Comparison of ENCODE assay signal across 23 cellular contexts in the genomic region with DNA sequence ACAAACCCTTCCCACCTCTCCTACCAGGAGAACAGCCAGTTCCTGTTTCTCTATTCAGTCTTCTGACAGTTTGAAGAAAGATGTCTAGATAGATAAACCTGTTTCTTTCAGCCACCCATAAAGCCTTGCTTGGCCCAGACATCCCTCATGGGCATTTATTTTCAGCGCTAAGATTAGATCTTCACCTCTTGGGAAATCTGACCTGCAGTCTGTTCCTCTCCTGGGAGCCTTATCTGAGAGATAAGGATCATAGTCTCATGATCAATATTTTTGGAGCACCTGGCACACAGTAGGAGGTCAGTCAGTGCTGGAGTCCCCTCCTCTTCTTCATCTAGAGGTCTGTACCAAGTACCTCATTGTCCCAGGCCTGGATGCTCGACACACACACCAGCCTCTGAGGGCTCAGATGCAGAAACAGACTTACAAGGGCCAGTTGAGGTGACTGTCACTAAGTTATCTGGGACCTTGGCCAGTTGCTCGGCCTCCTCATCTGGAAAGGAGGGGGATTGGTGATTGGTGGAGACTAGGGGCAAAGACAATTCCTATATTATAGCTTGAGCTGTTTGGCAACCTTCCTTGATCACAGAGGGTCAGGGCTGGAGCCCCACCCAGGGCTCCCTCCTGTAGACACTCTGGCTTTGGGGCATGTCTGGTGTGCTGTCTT. TPM values are rescaled to one million over a fixed set of nuclear protein-coding genes. Genes with fewer than 3 reads are reported as not detected.
DNase-seq lines count a peak whose midpoint lies in the region; ATAC-seq, FAIRE-seq and TF ChIP-seq lines count a peak whose summit lies in the region.
"Had no signal": no experiment of that assay in that cellular context is flagged by ENCODE, and none has a peak within 500 bp of the region (broad histone marks: within the 10 kb centered on the region; RNA-seq: fewer than 3 reads in every experiment).

No MANE protein-coding gene starts in this region.

- TF ChIP-seq EP300 in GM12878 (IDR thresholded peaks at IDR 0.05; ENCODE audit: borderline replicate concordance in 1 of 2, control insufficient read depth in 1 of 2, low read depth in 2 of 2, low read length in 2 of 2): no peak

- 35% methylated on average over 3 of the region's 3 CpGs for WGBS in GM12878 (ENCODE audit: insufficient coverage, insufficient replicate concordance, low lambda C conversion rate, missing lambda C conversion rate)
- 100% methylated on average over 1 to 2 of the region's 3 CpGs for WGBS in mesodermal cell (ENCODE audit: insufficient coverage in 2 of 2), 2 experiments

- H3K4me3 ChIP-seq in GM12878 (no peak overlapping the region), mesodermal cell (ENCODE audit: extremely low read depth, insufficient read depth, low read length, poor library complexity, severe bottlenecking) (no peak overlapping the region)
- H3K4me3 ChIP-seq: tibial nerve had no signal

- H3K27ac ChIP-seq in GM12878 (ENCODE audit: control insufficient read depth, insufficient read depth): no peak overlapping the region
- H3K27ac ChIP-seq in mesodermal cell (ENCODE audit: low read depth, low read length, severe bottlenecking): peak overlapping the region; percentile 90
- H3K27ac ChIP-seq: tibial nerve had no signal

- no peaks in the 10 kb centered on the region for H3K36me3 Mint-ChIP-seq in natural killer cell treated with Interleukin-12 subunit alpha and Interleukin-12 subunit beta and Interleukin-15 and Interleukin-18, amount 100 ng/mL, for 72 hours
- no peaks in the 10 kb centered on the region for H3K36me3 Mint-ChIP-seq in natural killer cell
- H3K36me3 Mint-ChIP-seq: CD4-positive, alpha-beta memory T cell; immature natural killer cell; memory B cell; stimulated activated memory B cell treated with anti-CD40 and anti-IgM and Interleukin-4, amounts not matched to agents 10 μg/mL and 1 μg/mL and 100 μg/mL, for 72 hours had no signal

- H3K4me1 ChIP-seq in GM12878 (ENCODE audit: control insufficient read depth, insufficient read depth, low read length): peaks cover 35% of the 10 kb centered on the region
- H3K4me1 ChIP-seq in mesodermal cell (ENCODE audit: control insufficient read depth, insufficient read depth, low read length, poor library complexity, severe bottlenecking): peaks cover 35% of the 10 kb centered on the region

- H4K20me1 ChIP-seq in GM12878 (ENCODE audit: control insufficient read depth, insufficient read depth): no peaks in the 10 kb centered on the region

- no peak for DNase-seq in natural killer cell treated with Interleukin-12 subunit alpha and Interleukin-12 subunit beta and Interleukin-15 and Interleukin-18, amount 100 ng/mL, for 72 hours (ENCODE audit: low spot score)
- DNase-seq in natural killer cell (no peak), GM12878 (ENCODE audit: low read depth, low spot score) (no peak), NCI-H2081 treated with DMSO at 0.1 percent for 48 hours (lab: John Stamatoyannopoulos, UW) (no peak), HCEC 1CT (no peak), AG08395 (ENCODE audit: low spot score) (no peak)
- DNase-seq in activated CD4-positive, CD25-positive, alpha-beta regulatory T cell treated with anti-CD3 and anti-CD28 coated beads, Interleukin-2, amount 50 U/mL, for 72 hours: no peak
- DNase-seq: activated gamma-delta T cell; amniotic stem cell; caudate nucleus; CD4-positive, alpha-beta memory T cell; DMS79; GOT3; immature natural killer cell; NCI-H2029 treated with DMSO at 0.1 percent for 48 hours; NCI-H510A had no signal

- no peak overlapping the region for H2AFZ ChIP-seq in GM12878 (ENCODE audit: control insufficient read depth, low read depth, low read length)

- no peak for TF ChIP-seq POLR2A in GM12878 (IDR thresholded peaks at IDR 0.05; ENCODE audit: low read depth, low read length)

- no peak for FAIRE-seq in GM12878 (lab: Jason Lieb, UNC)

- SMC1A ChIA-PET in GM12878 (lab: Charles Lee; ENCODE audit: uncharacterized antibody, unreplicated experiment): no interaction called here

- no peaks in the 10 kb centered on the region for H3K79me2 ChIP-seq in GM12878 (ENCODE audit: control insufficient read depth, insufficient read depth, low read length)

- no TSS peak for BruUV-seq in GM12878 (replicated peaks; lab: Mats Ljungman, UMichigan)

- ATAC-seq in natural killer cell treated with Interleukin-12 subunit alpha and Interleukin-12 subunit beta and Interleukin-15 and Interleukin-18, amount 100 ng/mL, for 72 hours: no peak
- ATAC-seq in natural killer cell: no peak
- no peak for ATAC-seq in GM12878

- no peak overlapping the region for H3K4me2 ChIP-seq in GM12878 (ENCODE audit: control insufficient read depth, insufficient read depth)

- H3K4me1 Mint-ChIP-seq in natural killer cell treated with Interleukin-12 subunit alpha and Interleukin-12 subunit beta and Interleukin-15 and Interleukin-18, amount 100 ng/mL, for 72 hours (ENCODE audit: low read depth in 2 of 2): peaks cover 21 to 30% of the 10 kb centered on the region in 2 donors
- H3K4me1 Mint-ChIP-seq in natural killer cell: peaks cover 0 to 10% of the 10 kb centered on the region in 2 donors

- POLR2A ChIA-PET in GM12878 (lab: Charles Lee): interaction anchor here (0.6 kb wide), 1 partner anchor 443 kb away, joined by 3 read pairs; no protein-coding TSS in a partner anchor

- RAD21 ChIA-PET in GM12878 (lab: Charles Lee; ENCODE audit: unreplicated experiment): interaction anchor here (2.1 kb wide), 1 partner anchor 100 kb away, joined by 7 read pairs; no protein-coding TSS in a partner anchor

- no peak overlapping the region for H3K9ac ChIP-seq in GM12878 (ENCODE audit: control insufficient read depth, insufficient read depth, low read length)

- no peaks in the 10 kb centered on the region for H3K9me3 Mint-ChIP-seq in natural killer cell treated with Interleukin-12 subunit alpha and Interleukin-12 subunit beta and Interleukin-15 and Interleukin-18, amount 100 ng/mL, for 72 hours
- no peaks in the 10 kb centered on the region for H3K9me3 Mint-ChIP-seq in natural killer cell
- H3K9me3 Mint-ChIP-seq: CD4-positive, alpha-beta memory T cell; immature natural killer cell; memory B cell; nephron; stimulated activated memory B cell treated with anti-CD40 and anti-IgM and Interleukin-4, amounts not matched to agents 10 μg/mL and 1 μg/mL and 100 μg/mL, for 72 hours had no signal

- H3K9me3 ChIP-seq in GM12878 (replicated peaks; ENCODE audit: control insufficient read depth, insufficient read depth, low read length) (no peaks in the 10 kb centered on the region), mesodermal cell (ENCODE audit: control insufficient read depth, low read length) (no peaks in the 10 kb centered on the region)
- H3K9me3 ChIP-seq: tibial nerve had no signal

- H3K4me3 Mint-ChIP-seq in natural killer cell treated with Interleukin-12 subunit alpha and Interleukin-12 subunit beta and Interleukin-15 and Interleukin-18, amount 100 ng/mL, for 72 hours: peak overlapping the region; percentile 68
- H3K4me3 Mint-ChIP-seq in natural killer cell: no peak overlapping the region
- H3K4me3 Mint-ChIP-seq: CD4-positive, alpha-beta memory T cell; immature natural killer cell; memory B cell; nephron; stimulated activated memory B cell treated with anti-CD40 and anti-IgM and Interleukin-4, amounts not matched to agents 10 μg/mL and 1 μg/mL and 100 μg/mL, for 72 hours had no signal

- H3K27ac Mint-ChIP-seq in natural killer cell treated with Interleukin-12 subunit alpha and Interleukin-12 subunit beta and Interleukin-15 and Interleukin-18, amount 100 ng/mL, for 72 hours: peak overlapping the region; percentile 60 to 80
- H3K27ac Mint-ChIP-seq in natural killer cell: no peak overlapping the region
- H3K27ac Mint-ChIP-seq: memory B cell had no signal

- in situ Hi-C loops in GM12878 (cut with MboI): no loop called here

- no peak for TF ChIP-seq RAD21 in GM12878 (IDR thresholded peaks at IDR 0.05; ENCODE audit: insufficient read depth, low read depth, low read length)

- no peaks in the 10 kb centered on the region for H3K27me3 ChIP-seq in GM12878 (replicated peaks in 1 of 2; ENCODE audit: control insufficient read depth in 2 of 2, insufficient read depth in 2 of 2, low read length in 1 of 2)
- H3K27me3 ChIP-seq: tibial nerve had no signal

- H3K27me3 Mint-ChIP-seq in natural killer cell treated with Interleukin-12 subunit alpha and Interleukin-12 subunit beta and Interleukin-15 and Interleukin-18, amount 100 ng/mL, for 72 hours: no peaks in the 10 kb centered on the region
- peaks cover 0 to 5% of the 10 kb centered on the region in 2 donors for H3K27me3 Mint-ChIP-seq in natural killer cell (ENCODE audit: low read depth in 2 of 2)
- H3K27me3 Mint-ChIP-seq: CD4-positive, alpha-beta memory T cell; memory B cell had no signal

- CTCF ChIA-PET in GM12878 (lab: Yijun Ruan, JAX): interaction anchor here (1.3 to 2.8 kb wide), 3 partner anchors 52 to 56 kb away, joined by 6 to 19 read pairs (median 14); no protein-coding TSS in a partner anchor

- H3K36me3 ChIP-seq in GM12878 (ENCODE audit: control insufficient read depth in 2 of 2, insufficient read depth in 2 of 2, low read length in 1 of 2) (no peaks in the 10 kb centered on the region), mesodermal cell (ENCODE audit: control insufficient read depth, insufficient read depth, low read length) (no peaks in the 10 kb centered on the region)
- H3K36me3 ChIP-seq: tibial nerve had no signal

- TF ChIP-seq CTCF in natural killer cell (IDR thresholded peaks at IDR 0.05): no peak
- TF ChIP-seq CTCF in GM12878 (IDR thresholded peaks at IDR 0.05 in 2 of 3, conservative IDR thresholded peaks at IDR 0.05 in 1 of 3; ENCODE audit: control insufficient read depth in 2 of 3, extremely low read depth in 1 of 3, insufficient read depth in 1 of 3, low read depth in 3 of 3, low read length in 3 of 3): no peak

- intact Hi-C loops in natural killer cell (cut with micrococcal nuclease) (loop anchor here (1.0 kb wide), 1 partner anchor 55 kb away; no protein-coding TSS in a partner anchor), GM12878 (cut with micrococcal nuclease; ENCODE audit: unreplicated experiment) (loop anchor here (1.0 kb wide), 1 partner anchor 55 kb away; no protein-coding TSS in a partner anchor)

RNA-seq across cellular contexts. Expression of a gene that starts 18.2 kb away (rescaled TPM):
- not detected for total RNA-seq in natural killer cell treated with Interleukin-12 subunit alpha and Interleukin-12 subunit beta and Interleukin-15 and Interleukin-18, amount 100 ng/mL, for 72 hours
- total RNA-seq in natural killer cell (under 1 TPM in 1 of 3 donors, not detected in 2; 0.57 TPM), GM12878 (2014; rRNA removed) (not detected in 2 replicates), GM12878 (2014; rRNA removed; fragmentation: Illumina TruSeq; extraction: Trizol) (not detected in 2 replicates), GM12878 (2021) (0.29 TPM in 1 of 2 replicates, not detected in the other)
- total RNA-seq in GM12878 (2013; cell fraction: nucleolus; rRNA removed): 1.2 and 1.4 TPM in 2 replicates
- polyA plus RNA-seq in GM12878 (2011; ENCODE audit: low read depth): not detected
- polyA plus RNA-seq in GM12878 (2011; rRNA removed) (not detected in 2 replicates), GM12878 (2014; fragmentation: Illumina TruSeq; extraction: Trizol) (not detected in 2 replicates), GM12878 (2014; fragmentation: Nextera tagmentation; extraction: Ambion mirVana) (not detected), GM12878 (2014; rRNA removed) (not detected in 2 replicates), GM12878 (2016; fragmentation: Nextera tagmentation; extraction: Ambion mirVana) (not detected)
- not detected in 2 replicates for polyA plus RNA-seq in GM12878 (2011; cell fraction: cytosol; rRNA removed)
- not detected in 2 replicates for polyA plus RNA-seq in GM12878 (2011; cell fraction: nucleus; rRNA removed)
- 0.15 TPM in 1 of 2 replicates, not detected in the other for polyA plus RNA-seq in GM12878 (2012)
- polyA minus RNA-seq in GM12878 (2011; rRNA and poly(A)+ RNA removed): not detected in 2 replicates
- polyA minus RNA-seq in GM12878 (2011; cell fraction: cytosol; rRNA and poly(A)+ RNA removed): not detected in 2 replicates
- polyA minus RNA-seq in GM12878 (2011; cell fraction: nucleus; rRNA and poly(A)+ RNA removed): not detected in 2 replicates
- 40.5 TPM for polyA plus RNA-seq in mesodermal cell (2013, experiment 1 of 2)
- polyA plus RNA-seq in mesodermal cell (2013, experiment 2 of 2): 31.3 TPM
- total RNA-seq: MCF 10A; T-helper 1 cell treated with Interleukin-12 subunit alpha and Interleukin-12 subunit beta and Interleukin-4 antibody, amounts not matched to agents 30 ng/mL and 1 ng/mL, for 36 hours had no signal
- polyA plus RNA-seq: CD4-positive, alpha-beta memory T cell had no signal

RNA-seq across cellular contexts. Expression of a gene that starts 26.0 kb away (rescaled TPM):
- total RNA-seq in natural killer cell treated with Interleukin-12 subunit alpha and Interleukin-12 subunit beta and Interleukin-15 and Interleukin-18, amount 100 ng/mL, for 72 hours: 10 to 100 TPM; 16.6 to 17.5 TPM
- total RNA-seq in natural killer cell: 1 to 10 TPM; 5.9 to 9.6 (median 6.6) TPM
- 0.40 and 0.76 TPM in 2 replicates for total RNA-seq in GM12878 (2013; cell fraction: nucleolus; rRNA removed)
- 0.11 TPM in 1 of 2 replicates, not detected in the other for total RNA-seq in GM12878 (2014; rRNA removed)
- 0.13 and 0.18 TPM in 2 replicates for total RNA-seq in GM12878 (2014; rRNA removed; fragmentation: Illumina TruSeq; extraction: Trizol)
- total RNA-seq in GM12878 (2021): 0.28 and 0.58 TPM in 2 replicates
- polyA plus RNA-seq in GM12878 (2011; ENCODE audit: low read depth): 0.26 TPM
- polyA plus RNA-seq in GM12878 (2011; rRNA removed): 0.30 and 0.69 TPM in 2 replicates
- polyA plus RNA-seq in GM12878 (2011; cell fraction: cytosol; rRNA removed): 0.43 and 0.47 TPM in 2 replicates
- 0.13 and 0.31 TPM in 2 replicates for polyA plus RNA-seq in GM12878 (2011; cell fraction: nucleus; rRNA removed)
- 0.23 and 0.39 TPM in 2 replicates for polyA plus RNA-seq in GM12878 (2012)
- polyA plus RNA-seq in GM12878 (2014; fragmentation: Illumina TruSeq; extraction: Trizol): 0.25 and 0.56 TPM in 2 replicates
- under 1 TPM; 0.02 to 0.08 TPM for polyA plus RNA-seq in GM12878 (2014; fragmentation: Nextera tagmentation; extraction: Ambion mirVana)
- 0.19 and 0.29 TPM in 2 replicates for polyA plus RNA-seq in GM12878 (2014; rRNA removed)
- not detected for polyA plus RNA-seq in GM12878 (2016; fragmentation: Nextera tagmentation; extraction: Ambion mirVana)
- 1.2 and 1.3 TPM in 2 replicates for polyA minus RNA-seq in GM12878 (2011; rRNA and poly(A)+ RNA removed)
- polyA minus RNA-seq in GM12878 (2011; cell fraction: cytosol; rRNA and poly(A)+ RNA removed): 0.27 and 0.83 TPM in 2 replicates
- 0.12 and 0.38 TPM in 2 replicates for polyA minus RNA-seq in GM12878 (2011; cell fraction: nucleus; rRNA and poly(A)+ RNA removed)
- polyA plus RNA-seq in mesodermal cell (2013, experiment 1 of 2): 20.4 TPM
- polyA plus RNA-seq in mesodermal cell (2013, experiment 2 of 2): 18.7 TPM

RNA-seq across cellular contexts. Expression of a gene that starts 37.6 kb away (rescaled TPM):
- total RNA-seq in natural killer cell treated with Interleukin-12 subunit alpha and Interleukin-12 subunit beta and Interleukin-15 and Interleukin-18, amount 100 ng/mL, for 72 hours: not detected
- total RNA-seq in natural killer cell: not detected
- not detected in 2 replicates for total RNA-seq in GM12878 (2013; cell fraction: nucleolus; rRNA removed)
- total RNA-seq in GM12878 (2014; rRNA removed): not detected in 2 replicates
- total RNA-seq in GM12878 (2014; rRNA removed; fragmentation: Illumina TruSeq; extraction: Trizol): not detected in 2 replicates
- not detected in 2 replicates for total RNA-seq in GM12878 (2021)
- polyA plus RNA-seq in GM12878 (2011; ENCODE audit: low read depth): not detected
- not detected in 2 replicates for polyA plus RNA-seq in GM12878 (2011; rRNA removed)
- polyA plus RNA-seq in GM12878 (2011; cell fraction: cytosol; rRNA removed): not detected in 2 replicates
- not detected in 2 replicates for polyA plus RNA-seq in GM12878 (2011; cell fraction: nucleus; rRNA removed)
- polyA plus RNA-seq in GM12878 (2012): not detected in 2 replicates
- not detected in 2 replicates for polyA plus RNA-seq in GM12878 (2014; fragmentation: Illumina TruSeq; extraction: Trizol)
- polyA plus RNA-seq in GM12878 (2014; fragmentation: Nextera tagmentation; extraction: Ambion mirVana): not detected
- polyA plus RNA-seq in GM12878 (2014; rRNA removed): not detected in 2 replicates
- not detected for polyA plus RNA-seq in GM12878 (2016; fragmentation: Nextera tagmentation; extraction: Ambion mirVana)
- not detected in 2 replicates for polyA minus RNA-seq in GM12878 (2011; rRNA and poly(A)+ RNA removed)
- not detected in 2 replicates for polyA minus RNA-seq in GM12878 (2011; cell fraction: cytosol; rRNA and poly(A)+ RNA removed)
- polyA minus RNA-seq in GM12878 (2011; cell fraction: nucleus; rRNA and poly(A)+ RNA removed): not detected in 2 replicates
- 0.33 TPM for polyA plus RNA-seq in mesodermal cell (2013, experiment 1 of 2)
- 0.86 TPM for polyA plus RNA-seq in mesodermal cell (2013, experiment 2 of 2)
- total RNA-seq: CD4-positive, alpha-beta memory T cell; MCF 10A; T-helper 1 cell treated with Interleukin-12 subunit alpha and Interleukin-12 subunit beta and Interleukin-4 antibody, amounts not matched to agents 30 ng/mL and 1 ng/mL, for 36 hours had no signal
- polyA plus RNA-seq: CD4-positive, alpha-beta memory T cell; immature natural killer cell had no signal

Comparison
In these comparisons a context has a peak if more than half of its experiments do, and no peak if none do; other contexts are left out.
1. H3K27ac Mint-ChIP-seq: peak in natural killer cell treated with Interleukin-12 subunit alpha and Interleukin-12 subunit beta and Interleukin-15 and Interleukin-18, amount 100 ng/mL, for 72 hours (2 of 2); none in natural killer cell (0 of 2).